Comparison of ENCODE assay signal across 1 cellular context in the genomic region with DNA sequence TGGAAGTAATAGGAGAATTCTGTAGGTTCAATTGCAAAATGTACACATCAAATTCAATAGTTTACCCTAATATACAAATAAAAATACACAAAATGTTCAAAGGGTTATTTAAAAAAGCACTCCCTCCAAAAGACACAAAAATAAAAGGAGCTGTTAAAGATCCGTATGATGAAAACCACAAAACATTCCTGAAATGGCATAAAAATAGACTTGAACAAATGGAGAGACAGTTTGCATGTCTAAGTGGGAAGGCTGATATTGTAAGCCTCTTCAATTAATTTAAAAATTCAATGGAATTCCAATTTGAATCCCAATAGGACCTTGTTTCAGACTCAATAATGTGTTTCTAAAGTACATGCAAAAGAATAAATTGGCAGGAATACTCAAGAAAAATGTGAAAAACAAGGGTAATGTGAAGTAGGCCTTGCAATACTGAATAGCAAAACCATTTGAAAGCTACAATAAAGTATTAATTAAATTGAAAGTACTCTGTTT.
TF ChIP-seq lines count a peak whose summit lies in the region.

No MANE protein-coding gene starts in this region.

TF ChIP-seq in HepG2, 621 proteins besides CTCF, POLR2A, EP300 and RAD21 (continued from another document):
- TF ChIP-seq ZNF276 (CRISPR knock-in tag; IDR thresholded peaks at IDR 0.05; ENCODE audit: low read depth) (no peak), MED13 (CRISPR knock-in tag; IDR thresholded peaks at IDR 0.05) (no peak), ARNT (IDR thresholded peaks at IDR 0.05) (no peak), ZNF674 (CRISPR knock-in tag; IDR thresholded peaks at IDR 0.05; ENCODE audit: low read depth) (no peak), ZSCAN12 (CRISPR knock-in tag; IDR thresholded peaks at IDR 0.05) (no peak), TRIM24 (CRISPR knock-in tag; IDR thresholded peaks at IDR 0.05) (no peak), EHMT2 (IDR thresholded peaks at IDR 0.05; ENCODE audit: borderline replicate concordance, low read depth, low read length) (no peak), SOX5 (CRISPR knock-in tag; IDR thresholded peaks at IDR 0.05; ENCODE audit: borderline replicate concordance) (no peak), ZNF576 (CRISPR knock-in tag; IDR thresholded peaks at IDR 0.05) (no peak), SP140L (CRISPR knock-in tag; IDR thresholded peaks at IDR 0.05; ENCODE audit: borderline replicate concordance) (no peak)
- TF ChIP-seq, protein P1, sequence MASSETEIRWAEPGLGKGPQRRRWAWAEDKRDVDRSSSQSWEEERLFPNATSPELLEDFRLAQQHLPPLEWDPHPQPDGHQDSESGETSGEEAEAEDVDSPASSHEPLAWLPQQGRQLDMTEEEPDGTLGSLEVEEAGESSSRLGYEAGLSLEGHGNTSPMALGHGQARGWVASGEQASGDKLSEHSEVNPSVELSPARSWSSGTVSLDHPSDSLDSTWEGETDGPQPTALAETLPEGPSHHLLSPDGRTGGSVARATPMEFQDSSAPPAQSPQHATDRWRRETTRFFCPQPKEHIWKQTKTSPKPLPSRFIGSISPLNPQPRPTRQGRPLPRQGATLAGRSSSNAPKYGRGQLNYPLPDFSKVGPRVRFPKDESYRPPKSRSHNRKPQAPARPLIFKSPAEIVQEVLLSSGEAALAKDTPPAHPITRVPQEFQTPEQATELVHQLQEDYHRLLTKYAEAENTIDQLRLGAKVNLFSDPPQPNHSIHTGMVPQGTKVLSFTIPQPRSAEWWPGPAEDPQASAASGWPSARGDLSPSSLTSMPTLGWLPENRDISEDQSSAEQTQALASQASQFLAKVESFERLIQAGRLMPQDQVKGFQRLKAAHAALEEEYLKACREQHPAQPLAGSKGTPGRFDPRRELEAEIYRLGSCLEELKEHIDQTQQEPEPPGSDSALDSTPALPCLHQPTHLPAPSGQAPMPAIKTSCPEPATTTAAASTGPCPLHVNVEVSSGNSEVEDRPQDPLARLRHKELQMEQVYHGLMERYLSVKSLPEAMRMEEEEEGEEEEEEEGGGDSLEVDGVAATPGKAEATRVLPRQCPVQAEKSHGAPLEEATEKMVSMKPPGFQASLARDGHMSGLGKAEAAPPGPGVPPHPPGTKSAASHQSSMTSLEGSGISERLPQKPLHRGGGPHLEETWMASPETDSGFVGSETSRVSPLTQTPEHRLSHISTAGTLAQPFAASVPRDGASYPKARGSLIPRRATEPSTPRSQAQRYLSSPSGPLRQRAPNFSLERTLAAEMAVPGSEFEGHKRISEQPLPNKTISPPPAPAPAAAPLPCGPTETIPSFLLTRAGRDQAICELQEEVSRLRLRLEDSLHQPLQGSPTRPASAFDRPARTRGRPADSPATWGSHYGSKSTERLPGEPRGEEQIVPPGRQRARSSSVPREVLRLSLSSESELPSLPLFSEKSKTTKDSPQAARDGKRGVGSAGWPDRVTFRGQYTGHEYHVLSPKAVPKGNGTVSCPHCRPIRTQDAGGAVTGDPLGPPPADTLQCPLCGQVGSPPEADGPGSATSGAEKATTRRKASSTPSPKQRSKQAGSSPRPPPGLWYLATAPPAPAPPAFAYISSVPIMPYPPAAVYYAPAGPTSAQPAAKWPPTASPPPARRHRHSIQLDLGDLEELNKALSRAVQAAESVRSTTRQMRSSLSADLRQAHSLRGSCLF (CRISPR knock-in tag; IDR thresholded peaks at IDR 0.05; ENCODE audit: borderline replicate concordance) = no peak
- TF ChIP-seq, protein P2, sequence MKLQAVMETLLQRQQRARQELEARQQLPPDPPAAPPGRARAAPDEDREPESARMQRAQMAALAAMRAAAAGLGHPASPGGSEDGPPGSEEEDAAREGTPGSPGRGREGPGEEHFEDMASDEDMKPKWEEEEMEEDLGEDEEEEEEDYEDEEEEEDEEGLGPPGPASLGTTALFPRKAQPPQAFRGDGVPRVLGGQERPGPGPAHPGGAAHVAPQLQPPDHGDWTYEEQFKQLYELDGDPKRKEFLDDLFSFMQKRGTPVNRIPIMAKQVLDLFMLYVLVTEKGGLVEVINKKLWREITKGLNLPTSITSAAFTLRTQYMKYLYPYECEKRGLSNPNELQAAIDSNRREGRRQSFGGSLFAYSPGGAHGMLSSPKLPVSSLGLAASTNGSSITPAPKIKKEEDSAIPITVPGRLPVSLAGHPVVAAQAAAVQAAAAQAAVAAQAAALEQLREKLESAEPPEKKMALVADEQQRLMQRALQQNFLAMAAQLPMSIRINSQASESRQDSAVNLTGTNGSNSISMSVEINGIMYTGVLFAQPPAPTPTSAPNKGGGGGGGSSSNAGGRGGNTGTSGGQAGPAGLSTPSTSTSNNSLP (IDR thresholded peaks at IDR 0.05; ENCODE audit: low read depth, low read length) = no peak
- TF ChIP-seq, protein P3, sequence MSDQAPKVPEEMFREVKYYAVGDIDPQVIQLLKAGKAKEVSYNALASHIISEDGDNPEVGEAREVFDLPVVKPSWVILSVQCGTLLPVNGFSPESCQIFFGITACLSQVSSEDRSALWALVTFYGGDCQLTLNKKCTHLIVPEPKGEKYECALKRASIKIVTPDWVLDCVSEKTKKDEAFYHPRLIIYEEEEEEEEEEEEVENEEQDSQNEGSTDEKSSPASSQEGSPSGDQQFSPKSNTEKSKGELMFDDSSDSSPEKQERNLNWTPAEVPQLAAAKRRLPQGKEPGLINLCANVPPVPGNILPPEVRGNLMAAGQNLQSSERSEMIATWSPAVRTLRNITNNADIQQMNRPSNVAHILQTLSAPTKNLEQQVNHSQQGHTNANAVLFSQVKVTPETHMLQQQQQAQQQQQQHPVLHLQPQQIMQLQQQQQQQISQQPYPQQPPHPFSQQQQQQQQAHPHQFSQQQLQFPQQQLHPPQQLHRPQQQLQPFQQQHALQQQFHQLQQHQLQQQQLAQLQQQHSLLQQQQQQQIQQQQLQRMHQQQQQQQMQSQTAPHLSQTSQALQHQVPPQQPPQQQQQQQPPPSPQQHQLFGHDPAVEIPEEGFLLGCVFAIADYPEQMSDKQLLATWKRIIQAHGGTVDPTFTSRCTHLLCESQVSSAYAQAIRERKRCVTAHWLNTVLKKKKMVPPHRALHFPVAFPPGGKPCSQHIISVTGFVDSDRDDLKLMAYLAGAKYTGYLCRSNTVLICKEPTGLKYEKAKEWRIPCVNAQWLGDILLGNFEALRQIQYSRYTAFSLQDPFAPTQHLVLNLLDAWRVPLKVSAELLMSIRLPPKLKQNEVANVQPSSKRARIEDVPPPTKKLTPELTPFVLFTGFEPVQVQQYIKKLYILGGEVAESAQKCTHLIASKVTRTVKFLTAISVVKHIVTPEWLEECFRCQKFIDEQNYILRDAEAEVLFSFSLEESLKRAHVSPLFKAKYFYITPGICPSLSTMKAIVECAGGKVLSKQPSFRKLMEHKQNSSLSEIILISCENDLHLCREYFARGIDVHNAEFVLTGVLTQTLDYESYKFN (CRISPR knock-in tag; conservative IDR thresholded peaks at IDR 0.05) = no peak
